In genomic region chr4:75715105-75715799, GRCh38 we compare ENCODE assay signal across 11 cellular contexts. TPM values are rescaled to one million over a fixed set of nuclear protein-coding genes. Genes with fewer than 3 reads are reported as not detected.
A peak's percentile ranks its signal among the peaks of the same experiment; 100 is the strongest.
DNase-seq lines count a peak whose midpoint lies in the region; ATAC-seq and TF ChIP-seq lines count a peak whose summit lies in the region.
"Had no signal": no experiment of that assay in that cellular context is flagged by ENCODE, and none has a peak within 500 bp of the region (broad histone marks: within the 10 kb centered on the region; RNA-seq: fewer than 3 reads in every experiment).

No MANE protein-coding gene starts in this region.

- TF ChIP-seq RAD21 in IMR-90 (IDR thresholded peaks at IDR 0.05; ENCODE audit: low read length) = no peak

- H3K14ac ChIP-seq in IMR-90 (replicated peaks; ENCODE audit: low read depth, low read length) = peak overlapping the region; percentile 93

- peak overlapping the region; percentile 14; the same call in 1 of the 2 replicates for H3K9ac ChIP-seq in IMR-90 (ENCODE audit: low read depth, low read length)
- no peak overlapping the region for H3K9ac ChIP-seq in endodermal cell (ENCODE audit: extremely low read depth, low read length, poor library complexity, severe bottlenecking)
- no peak overlapping the region for H3K9ac ChIP-seq in PC-3 (ENCODE audit: low read length)

- WGBS in IMR-90 (ENCODE audit: extremely low coverage in 2 of 2, insufficient read length in 1 of 2), 2 experiments = no CpG with 5 or more reads among the region's 4 CpGs
- WGBS in endodermal cell (ENCODE audit: insufficient coverage in 1 of 2, insufficient read length in 1 of 2), 2 experiments = 93 to 100% methylated on average over 2 to 3 of the region's 4 CpGs
- 41 to 44% methylated on average over 4 of the region's 4 CpGs for WGBS in testis, 2 donors

- H3K27me3 ChIP-seq in IMR-90 (ENCODE audit: control insufficient read depth, insufficient read depth, low read length) (no peaks in the 10 kb centered on the region), endodermal cell (ENCODE audit: control insufficient read depth, insufficient read depth, low read length, poor library complexity, severe bottlenecking) (no peaks in the 10 kb centered on the region), PC-3 (ENCODE audit: low read length) (no peaks in the 10 kb centered on the region), testis (no peaks in the 10 kb centered on the region)
- H3K27me3 ChIP-seq: ovary, SJCRH30 had no signal

- no peaks in the 10 kb centered on the region for H3K9me3 Mint-ChIP-seq in endodermal cell

- no peaks in the 10 kb centered on the region for H3K9me3 ChIP-seq in IMR-90 (ENCODE audit: control insufficient read depth, insufficient read depth, low read length)
- no peaks in the 10 kb centered on the region for H3K9me3 ChIP-seq in endodermal cell (ENCODE audit: control insufficient read depth, low read length)
- no peaks in the 10 kb centered on the region for H3K9me3 ChIP-seq in PC-3 (ENCODE audit: low read length)
- no peaks in the 10 kb centered on the region for H3K9me3 ChIP-seq in testis
- H3K9me3 ChIP-seq: ovary, SJCRH30 had no signal

- DNase-seq in EH (ENCODE audit: low read depth) = peak; percentile 73
- peak; percentile 69 for DNase-seq in IMR-90
- DNase-seq in endodermal cell = peak; percentile 36
- peak; percentile 59 for DNase-seq in pons (ENCODE audit: low spot score)
- no peak for DNase-seq in NCI-H748 (lab: John Stamatoyannopoulos, UW; ENCODE audit: unreplicated experiment)
- DNase-seq in PC-3 = no peak
- no peak for DNase-seq in testis
- DNase-seq in NCI-H748 treated with DMSO at 0.1 percent for 48 hours (lab: John Stamatoyannopoulos, UW) = no peak
- DNase-seq: COR-L47, SJCRH30 had no signal

- H3K27ac ChIP-seq in IMR-90 (ENCODE audit: insufficient read depth, low read length) (peak overlapping the region; percentile 61; the same call in 1 of the 2 replicates), endodermal cell (ENCODE audit: low read depth, low read length) (no peak overlapping the region), PC-3 (ENCODE audit: low read length) (no peak overlapping the region), testis (peak overlapping the region in 1 of 2 donors; percentile 1)
- H3K27ac ChIP-seq: SJCRH30 had no signal

- no peaks in the 10 kb centered on the region for H3K9me2 ChIP-seq in PC-3 (replicated peaks; ENCODE audit: low read length)

- 0 out of 2 replicates have a peak, but pooled peaks cover 3% of the 10 kb centered on the region for H3K9me1 ChIP-seq in IMR-90 (ENCODE audit: insufficient read depth, low read length)

- H3K4me1 ChIP-seq in IMR-90 (ENCODE audit: control insufficient read depth, insufficient read depth, low read length) (peaks cover 13% of the 10 kb centered on the region), endodermal cell (ENCODE audit: control insufficient read depth, insufficient read depth, low read length) (no peaks in the 10 kb centered on the region), PC-3 (ENCODE audit: insufficient read depth, low read length) (no peaks in the 10 kb centered on the region), testis (peaks cover 8% of the 10 kb centered on the region)
- H3K4me1 ChIP-seq: SJCRH30 had no signal

- H3K27ac Mint-ChIP-seq in endodermal cell = no peak overlapping the region

- peak overlapping the region; percentile 92 for H3K23ac ChIP-seq in IMR-90 (ENCODE audit: low read depth, low read length)

- H3K4me2 ChIP-seq in IMR-90 (ENCODE audit: low read depth, low read length) (peak overlapping the region; percentile 84), PC-3 (ENCODE audit: low read length) (no peak overlapping the region)

- no peaks in the 10 kb centered on the region for H3K4me1 Mint-ChIP-seq in endodermal cell

- peak overlapping the region; percentile 85; the same call in 1 of the 2 replicates for H2BK120ac ChIP-seq in IMR-90 (ENCODE audit: low read depth, low read length)

- no peaks in the 10 kb centered on the region for H3K36me3 ChIP-seq in IMR-90 (ENCODE audit: control insufficient read depth, insufficient read depth, low read length)
- peaks cover 14% of the 10 kb centered on the region for H3K36me3 ChIP-seq in endodermal cell (ENCODE audit: control insufficient read depth, insufficient read depth, low read length)
- H3K36me3 ChIP-seq in PC-3 (ENCODE audit: low read depth, low read length) = no peaks in the 10 kb centered on the region
- H3K36me3 ChIP-seq in testis (ENCODE audit: low read depth, missing control alignments) = no peaks in the 10 kb centered on the region
- H3K36me3 ChIP-seq: ovary had no signal

- peak overlapping the region; percentile 65; the same call in 1 of the 2 replicates for H4K91ac ChIP-seq in IMR-90 (ENCODE audit: insufficient read depth, low read depth, low read length)

- TF ChIP-seq CTCF in IMR-90 (conservative IDR thresholded peaks at IDR 0.05; ENCODE audit: low read depth, low read length) = no peak
- no peak for TF ChIP-seq CTCF in endodermal cell (conservative IDR thresholded peaks at IDR 0.05)
- no peak for TF ChIP-seq CTCF in PC-3 (conservative IDR thresholded peaks at IDR 0.05; ENCODE audit: low read depth, low read length)
- no peak for TF ChIP-seq CTCF in testis (IDR thresholded peaks at IDR 0.05)

- H2AK9ac ChIP-seq in IMR-90 (replicated peaks; ENCODE audit: low read depth, low read length, poor library complexity) = no peak overlapping the region

- no peak overlapping the region for H3K4me3 Mint-ChIP-seq in endodermal cell

- peak overlapping the region; percentile 91; the same call in 1 of the 2 replicates for H2BK20ac ChIP-seq in IMR-90 (ENCODE audit: low read depth, low read length)

- in situ Hi-C loops in IMR-90 (cut with MboI; ENCODE audit: low sequenced_read_pairs) = no loop called here

- CTCF ChIA-PET in IMR-90 (lab: Yijun Ruan, JAX) (interaction anchor here (1.9 kb wide), 1 partner anchor 9 kb away, joined by 5 read pairs; the partner anchor contains the start of gene USO1), PC-3 (lab: Charles Lee) (no interaction called here)

- no peaks in the 10 kb centered on the region for H3K27me3 Mint-ChIP-seq in endodermal cell (ENCODE audit: insufficient read depth)

- TF ChIP-seq POLR2A in IMR-90 (IDR thresholded peaks at IDR 0.05; ENCODE audit: low read depth, low read length) (no peak), testis (IDR thresholded peaks at IDR 0.05) (no peak)

- H3K4ac ChIP-seq in IMR-90 (ENCODE audit: low read depth, low read length) = peak overlapping the region; percentile 89

- H2BK5ac ChIP-seq in IMR-90 (ENCODE audit: low read depth, low read length, poor library complexity, severe bottlenecking) = peak overlapping the region; percentile 76

- H3K79me2 ChIP-seq in PC-3 (ENCODE audit: low read length) = no peaks in the 10 kb centered on the region

- H4K5ac ChIP-seq in IMR-90 (ENCODE audit: low read depth, low read length) = peak overlapping the region; percentile 11; the same call in 1 of the 2 replicates

- no TSS peak for BruUV-seq in IMR-90 (replicated peaks; lab: Mats Ljungman, UMichigan)
- no TSS peak for BruUV-seq in PC-3 (replicated peaks; lab: Mats Ljungman, UMichigan)

- no peaks in the 10 kb centered on the region for H4K20me1 ChIP-seq in IMR-90 (ENCODE audit: insufficient read depth, low read length)
- H4K20me1 ChIP-seq in PC-3 (ENCODE audit: low read length) = no peaks in the 10 kb centered on the region

- dilution Hi-C loops in IMR-90 (cut with HindIII; ENCODE audit: low sequenced_read_pairs, unreplicated experiment) = no loop called here

- H3K79me1 ChIP-seq in IMR-90 (ENCODE audit: low read depth in 1 of 2, low read length in 2 of 2) = peaks cover 6 to 33% of the 10 kb centered on the region in 2 experiments; a peak in 2 of 4 replicates

- intact Hi-C loops in IMR-90 (cut with micrococcal nuclease) (no loop called here), PC-3 (cut with micrococcal nuclease) (no loop called here), testis (cut with DNase I; ENCODE audit: low total_unique reads) (no loop called here)

- H4K8ac ChIP-seq in IMR-90 (ENCODE audit: low read depth in 2 of 2, low read length in 2 of 2) = peak overlapping the region in 1 of 2 experiments; percentile 83; a peak in 2 of 4 replicates

- peak overlapping the region; percentile 26; the same call in 1 of the 2 replicates for H3K18ac ChIP-seq in IMR-90 (ENCODE audit: low read depth, low read length)

- H3K56ac ChIP-seq in IMR-90 (ENCODE audit: extremely low read depth, insufficient read depth, low read length) = no peak overlapping the region

- no peak overlapping the region for H3K4me3 ChIP-seq in IMR-90 (ENCODE audit: insufficient read depth, low read depth, low read length)
- H3K4me3 ChIP-seq in endodermal cell (ENCODE audit: low read length) = no peak overlapping the region
- H3K4me3 ChIP-seq in PC-3 (ENCODE audit: low read length) = no peak overlapping the region
- no peak overlapping the region for H3K4me3 ChIP-seq in testis
- H3K4me3 ChIP-seq: ovary, SJCRH30 had no signal

- ATAC-seq in IMR-90 (ENCODE audit: low read depth) (peak; percentile 90), PC-3 (no peak)

- H3K36me3 Mint-ChIP-seq in endodermal cell (ENCODE audit: low read depth) = peaks cover 23% of the 10 kb centered on the region

- H2AFZ ChIP-seq in IMR-90 (replicated peaks; ENCODE audit: low read length, poor library complexity) (peak overlapping the region; percentile 77), PC-3 (ENCODE audit: low read length) (no peak overlapping the region)

- H2BK15ac ChIP-seq in IMR-90 (ENCODE audit: low read depth, low read length) = 0 out of 3 replicates have a peak overlapping the region, but pooled peaks have one; percentile 50

- POLR2A ChIA-PET in IMR-90 (lab: Charles Lee; ENCODE audit: unreplicated experiment) = no interaction called here
- POLR2A ChIA-PET in PC-3 (lab: Charles Lee; ENCODE audit: unreplicated experiment) = no interaction called here

- no peaks in the 10 kb centered on the region for H3F3A ChIP-seq in PC-3 (ENCODE audit: low read length, unreplicated experiment)

- peak overlapping the region; percentile 69; the same call in 1 of the 2 replicates for H2AK5ac ChIP-seq in IMR-90 (ENCODE audit: low read depth, low read length)

RNA-seq across cellular contexts. Expression of gene USO1, which starts 9.1 kb away (rescaled TPM):
- total RNA-seq in IMR-90 (2012; rRNA removed) (121 and 181 TPM in 2 replicates), endodermal cell (10 to 100 TPM; 74.5 to 75.1 TPM), PC-3 (2014; rRNA removed) (29.9 and 34.3 TPM in 2 replicates), testis (10 to 100 TPM; 57.5 to 64.6 TPM)
- polyA plus RNA-seq in IMR-90 (2012; rRNA removed) (48.1 and 63.7 TPM in 2 replicates), testis (ENCODE audit: insufficient read depth, low read depth, low replicate concordance) (53.3 TPM)
- 9.8 and 15.2 TPM in 2 replicates for polyA plus RNA-seq in IMR-90 (2012; cell fraction: cytosol; rRNA removed)
- 4.2 and 49.2 TPM in 2 replicates for polyA plus RNA-seq in IMR-90 (2012; cell fraction: nucleus; rRNA removed; ENCODE audit: low replicate concordance)
- polyA plus RNA-seq in endodermal cell (2013, experiment 1 of 2) = 63.9 TPM
- polyA plus RNA-seq in endodermal cell (2013, experiment 2 of 2) = 57.4 TPM

RNA-seq across cellular contexts. Expression of gene G3BP2, which starts 42.0 kb away (rescaled TPM):
- total RNA-seq in IMR-90 (2012; rRNA removed) = 183 and 306 TPM in 2 replicates
- polyA plus RNA-seq in IMR-90 (2012; rRNA removed) = 63.3 and 80.5 TPM in 2 replicates
- 38.6 and 103 TPM in 2 replicates for polyA plus RNA-seq in IMR-90 (2012; cell fraction: cytosol; rRNA removed)
- 11.8 and 39.2 TPM in 2 replicates for polyA plus RNA-seq in IMR-90 (2012; cell fraction: nucleus; rRNA removed; ENCODE audit: low replicate concordance)
- total RNA-seq in endodermal cell = 100 to 1,000 TPM; 176 to 183 TPM
- polyA plus RNA-seq in endodermal cell (2013, experiment 1 of 2) = 143 TPM
- 141 TPM for polyA plus RNA-seq in endodermal cell (2013, experiment 2 of 2)
- total RNA-seq in PC-3 (2014; rRNA removed) = 63.2 and 68.7 TPM in 2 replicates
- total RNA-seq in testis = 100 to 1,000 TPM; 102 to 105 TPM
- polyA plus RNA-seq in testis (ENCODE audit: insufficient read depth, low read depth, low replicate concordance) = 134 TPM

Comparison
In these comparisons a context has a peak if more than half of its experiments do, and no peak if none do; other contexts are left out.
1. DNase-seq: peak in EH (single experiment), IMR-90 (single experiment), endodermal cell (single experiment) and pons (single experiment); none in NCI-H748 (single experiment), PC-3 (single experiment), testis (single experiment) and NCI-H748 treated with DMSO at 0.1 percent for 48 hours (single experiment).